In genomic region chr11:46333129-46333947, GRCh38 we compare ENCODE assay signal across 8 cellular contexts. TPM values are rescaled to one million over a fixed set of nuclear protein-coding genes. Genes with fewer than 3 reads are reported as not detected.
DNase-seq lines count a peak whose midpoint lies in the region; ATAC-seq and TF ChIP-seq lines count a peak whose summit lies in the region.

No MANE protein-coding gene starts in this region.

- CTCF ChIA-PET in activated CD4-positive, alpha-beta memory T cell treated with anti-CD3 and anti-CD28 coated beads for 36 hours (lab: Charles Lee), result interaction anchor here (0.6 to 7.6 kb wide), 7 partner anchors 11 to 1471 kb away, joined by 3 to 52 read pairs (median 6); partner anchors contain the start of gene DGKZ
- CTCF ChIA-PET in activated CD4-positive, alpha-beta memory T cell treated with anti-CD3 and anti-CD28 coated beads, Interleukin-2, amount 10 ng/mL, durations not matched to agents 7 days and 5 days (lab: Charles Lee), result interaction anchor here (0.9 kb wide), 1 partner anchor 14 kb away, joined by 3 read pairs; the partner anchor contains the start of gene DGKZ

- H3K9me3 Mint-ChIP-seq in activated CD4-positive, alpha-beta memory T cell treated with anti-CD3 and anti-CD28 coated beads for 36 hours, result no peaks in the 10 kb centered on the region
- H3K9me3 Mint-ChIP-seq in activated CD4-positive, alpha-beta memory T cell treated with anti-CD3 and anti-CD28 coated beads, Interleukin-2, amount 10 ng/mL, durations not matched to agents 7 days and 5 days, result no peaks in the 10 kb centered on the region
- no peaks in the 10 kb centered on the region for H3K9me3 Mint-ChIP-seq in activated T-helper 1 cell treated with anti-CD3 and anti-CD28 coated beads, Interleukin-12 subunit alpha, Interleukin-12 subunit beta, Interleukin-2, Interleukin-4 antibody, amounts not matched to agents 30 ng/mL and 10 ng/mL and 1 ng/mL, durations not matched to agents 14 hours and 24 hours and 36 hours

- H3K27me3 ChIP-seq in iPS DF 6.9 (ENCODE audit: control insufficient read depth, insufficient read depth, low read length), result peaks cover 22% of the 10 kb centered on the region
- H3K27me3 ChIP-seq in subcutaneous abdominal adipose tissue (ENCODE audit: control insufficient read depth in 5 of 5, insufficient read depth in 4 of 5, low read length in 5 of 5), result peaks cover 0 to 12% (median 8%) of the 10 kb centered on the region in 5 donors

- H3K36me3 ChIP-seq in iPS DF 6.9 (ENCODE audit: control insufficient read depth, insufficient read depth, low read length), result no peaks in the 10 kb centered on the region
- H3K36me3 ChIP-seq in subcutaneous abdominal adipose tissue (ENCODE audit: control insufficient read depth in 5 of 5, insufficient read depth in 5 of 5, low read length in 5 of 5), result no peaks in the 10 kb centered on the region

- H3K9me3 ChIP-seq in iPS DF 6.9 (ENCODE audit: control insufficient read depth, insufficient read depth, low read length) (no peaks in the 10 kb centered on the region), subcutaneous abdominal adipose tissue (ENCODE audit: control insufficient read depth in 5 of 5, low read length in 5 of 5) (no peaks in the 10 kb centered on the region)

- peak overlapping the region; percentile 55; the same call in 1 of the 2 replicates for H3K4me3 ChIP-seq in iPS DF 6.9 (ENCODE audit: low read length)
- H3K4me3 ChIP-seq in subcutaneous abdominal adipose tissue (ENCODE audit: low read depth in 1 of 5, low read length in 5 of 5), result peak overlapping the region; percentile 50 to 67 (median 55)

- H3K4me1 ChIP-seq in iPS DF 6.9 (ENCODE audit: control insufficient read depth, insufficient read depth, low read length) (peaks cover 14% of the 10 kb centered on the region), subcutaneous abdominal adipose tissue (ENCODE audit: control insufficient read depth in 5 of 5, insufficient read depth in 5 of 5, low read length in 5 of 5) (peaks cover 0 to 51% (median 31%) of the 10 kb centered on the region in 5 donors)

- intact Hi-C loops in activated CD4-positive, alpha-beta memory T cell treated with anti-CD3 and anti-CD28 coated beads for 36 hours (cut with micrococcal nuclease), result no loop called here
- intact Hi-C loops in activated T-helper 1 cell treated with anti-CD3 and anti-CD28 coated beads, Interleukin-12 subunit alpha, Interleukin-12 subunit beta, Interleukin-2, Interleukin-4 antibody, amounts not matched to agents 30 ng/mL and 10 ng/mL and 1 ng/mL, durations not matched to agents 14 hours and 24 hours and 36 hours (cut with micrococcal nuclease), result no loop called here

- H3K4me1 Mint-ChIP-seq in activated CD4-positive, alpha-beta memory T cell treated with anti-CD3 and anti-CD28 coated beads for 36 hours (ENCODE audit: low read depth), result peaks cover 68% of the 10 kb centered on the region
- H3K4me1 Mint-ChIP-seq in activated CD4-positive, alpha-beta memory T cell treated with anti-CD3 and anti-CD28 coated beads, Interleukin-2, amount 10 ng/mL, durations not matched to agents 7 days and 5 days, result peaks cover 36% of the 10 kb centered on the region
- peaks cover 24% of the 10 kb centered on the region for H3K4me1 Mint-ChIP-seq in activated T-helper 1 cell treated with anti-CD3 and anti-CD28 coated beads, Interleukin-12 subunit alpha, Interleukin-12 subunit beta, Interleukin-2, Interleukin-4 antibody, amounts not matched to agents 30 ng/mL and 10 ng/mL and 1 ng/mL, durations not matched to agents 14 hours and 24 hours and 36 hours (ENCODE audit: low read depth)

- peak; percentile 48 for DNase-seq in activated CD4-positive, alpha-beta memory T cell treated with anti-CD3 and anti-CD28 coated beads for 36 hours
- DNase-seq in activated CD4-positive, alpha-beta memory T cell treated with anti-CD3 and anti-CD28 coated beads, Interleukin-2, amount 10 ng/mL, durations not matched to agents 7 days and 5 days, result no peak
- DNase-seq in activated T-helper 1 cell treated with anti-CD3 and anti-CD28 coated beads, Interleukin-12 subunit alpha, Interleukin-12 subunit beta, Interleukin-2, Interleukin-4 antibody, amounts not matched to agents 30 ng/mL and 10 ng/mL and 1 ng/mL, durations not matched to agents 14 hours and 24 hours and 36 hours (ENCODE audit: low spot score), result no peak
- DNase-seq in iPS DF 6.9 (ENCODE audit: low read depth, low spot score) (no peak), hippocampal formation (lab: John Stamatoyannopoulos, UW) (no peak), GM13977 (ENCODE audit: low spot score) (no peak)

- POLR2A ChIA-PET in activated CD4-positive, alpha-beta memory T cell treated with anti-CD3 and anti-CD28 coated beads for 36 hours (lab: Charles Lee), result interaction anchor here (1.1 to 2.0 kb wide), 2 partner anchors 16 to 90 kb away, joined by 4 to 5 read pairs; no protein-coding TSS in a partner anchor
- POLR2A ChIA-PET in activated CD4-positive, alpha-beta memory T cell treated with anti-CD3 and anti-CD28 coated beads, Interleukin-2, amount 10 ng/mL, durations not matched to agents 7 days and 5 days (lab: Charles Lee), result interaction anchor here (0.6 to 0.9 kb wide), 2 partner anchors 13 to 93 kb away, joined by 3 to 4 read pairs; no protein-coding TSS in a partner anchor

- no peak for ATAC-seq in HG02798 (IDR thresholded peaks at IDR 0.05; ENCODE audit: poor library complexity, unreplicated experiment)

- H3K9ac ChIP-seq in subcutaneous abdominal adipose tissue (ENCODE audit: low read length in 5 of 5), result peak overlapping the region in 2 of 5 donors; percentile 37 to 47

- WGBS in iPS DF 6.9 (ENCODE audit: insufficient coverage, insufficient read length), result no CpG with 5 or more reads among the region's 64 CpGs

- H3K27ac ChIP-seq in iPS DF 6.9 (ENCODE audit: low read length), result no peak overlapping the region
- no peak overlapping the region for H3K27ac ChIP-seq in subcutaneous abdominal adipose tissue (ENCODE audit: low read depth, low read length)

- H3K27me3 Mint-ChIP-seq in activated CD4-positive, alpha-beta memory T cell treated with anti-CD3 and anti-CD28 coated beads for 36 hours, result no peaks in the 10 kb centered on the region
- peaks cover 54% of the 10 kb centered on the region for H3K27me3 Mint-ChIP-seq in activated CD4-positive, alpha-beta memory T cell treated with anti-CD3 and anti-CD28 coated beads, Interleukin-2, amount 10 ng/mL, durations not matched to agents 7 days and 5 days
- peaks cover 56% of the 10 kb centered on the region for H3K27me3 Mint-ChIP-seq in activated T-helper 1 cell treated with anti-CD3 and anti-CD28 coated beads, Interleukin-12 subunit alpha, Interleukin-12 subunit beta, Interleukin-2, Interleukin-4 antibody, amounts not matched to agents 30 ng/mL and 10 ng/mL and 1 ng/mL, durations not matched to agents 14 hours and 24 hours and 36 hours (ENCODE audit: insufficient read depth)

- in situ Hi-C loops in GM13977 (cut with MboI; ENCODE audit: low pct_unique_long_range_greater_than_20kb, low sequenced_read_pairs, unreplicated experiment), result no loop called here

- no peaks in the 10 kb centered on the region for H3K36me3 Mint-ChIP-seq in activated CD4-positive, alpha-beta memory T cell treated with anti-CD3 and anti-CD28 coated beads for 36 hours
- no peaks in the 10 kb centered on the region for H3K36me3 Mint-ChIP-seq in activated CD4-positive, alpha-beta memory T cell treated with anti-CD3 and anti-CD28 coated beads, Interleukin-2, amount 10 ng/mL, durations not matched to agents 7 days and 5 days (ENCODE audit: low read depth)
- H3K36me3 Mint-ChIP-seq in activated T-helper 1 cell treated with anti-CD3 and anti-CD28 coated beads, Interleukin-12 subunit alpha, Interleukin-12 subunit beta, Interleukin-2, Interleukin-4 antibody, amounts not matched to agents 30 ng/mL and 10 ng/mL and 1 ng/mL, durations not matched to agents 14 hours and 24 hours and 36 hours (ENCODE audit: low read depth), result peaks cover 4% of the 10 kb centered on the region

- H3K4me3 Mint-ChIP-seq in activated CD4-positive, alpha-beta memory T cell treated with anti-CD3 and anti-CD28 coated beads for 36 hours, result peak overlapping the region; percentile 73
- no peak overlapping the region for H3K4me3 Mint-ChIP-seq in activated CD4-positive, alpha-beta memory T cell treated with anti-CD3 and anti-CD28 coated beads, Interleukin-2, amount 10 ng/mL, durations not matched to agents 7 days and 5 days
- peak overlapping the region; percentile 53 for H3K4me3 Mint-ChIP-seq in activated T-helper 1 cell treated with anti-CD3 and anti-CD28 coated beads, Interleukin-12 subunit alpha, Interleukin-12 subunit beta, Interleukin-2, Interleukin-4 antibody, amounts not matched to agents 30 ng/mL and 10 ng/mL and 1 ng/mL, durations not matched to agents 14 hours and 24 hours and 36 hours

- no peak overlapping the region for H3K27ac Mint-ChIP-seq in activated CD4-positive, alpha-beta memory T cell treated with anti-CD3 and anti-CD28 coated beads for 36 hours
- no peak overlapping the region for H3K27ac Mint-ChIP-seq in activated CD4-positive, alpha-beta memory T cell treated with anti-CD3 and anti-CD28 coated beads, Interleukin-2, amount 10 ng/mL, durations not matched to agents 7 days and 5 days
- no peak overlapping the region for H3K27ac Mint-ChIP-seq in activated T-helper 1 cell treated with anti-CD3 and anti-CD28 coated beads, Interleukin-12 subunit alpha, Interleukin-12 subunit beta, Interleukin-2, Interleukin-4 antibody, amounts not matched to agents 30 ng/mL and 10 ng/mL and 1 ng/mL, durations not matched to agents 14 hours and 24 hours and 36 hours

- no peak for TF ChIP-seq CTCF in GM13977 (IDR thresholded peaks at IDR 0.05; ENCODE audit: extremely low read depth, insufficient read depth, missing control alignments)

RNA-seq across cellular contexts. Expression of gene DGKZ, which starts 13.9 kb away (rescaled TPM):
- 10 to 100 TPM; 85.3 to 88.7 TPM for total RNA-seq in activated CD4-positive, alpha-beta memory T cell treated with anti-CD3 and anti-CD28 coated beads for 36 hours
- total RNA-seq in activated CD4-positive, alpha-beta memory T cell treated with anti-CD3 and anti-CD28 coated beads, Interleukin-2, amount 10 ng/mL, durations not matched to agents 7 days and 5 days, result 100 to 1,000 TPM; 141 to 143 TPM
- total RNA-seq in activated T-helper 1 cell treated with anti-CD3 and anti-CD28 coated beads, Interleukin-12 subunit alpha, Interleukin-12 subunit beta, Interleukin-2, Interleukin-4 antibody, amounts not matched to agents 30 ng/mL and 10 ng/mL and 1 ng/mL, durations not matched to agents 14 hours and 24 hours and 36 hours, result 101 TPM in 2 replicates

RNA-seq across cellular contexts. Expression of gene MDK, which starts 48.1 kb away (rescaled TPM):
- 1 to 10 TPM; 5.9 to 7.0 TPM for total RNA-seq in activated CD4-positive, alpha-beta memory T cell treated with anti-CD3 and anti-CD28 coated beads for 36 hours
- total RNA-seq in activated CD4-positive, alpha-beta memory T cell treated with anti-CD3 and anti-CD28 coated beads, Interleukin-2, amount 10 ng/mL, durations not matched to agents 7 days and 5 days, result 1 to 10 TPM; 3.5 to 4.1 TPM
- total RNA-seq in activated T-helper 1 cell treated with anti-CD3 and anti-CD28 coated beads, Interleukin-12 subunit alpha, Interleukin-12 subunit beta, Interleukin-2, Interleukin-4 antibody, amounts not matched to agents 30 ng/mL and 10 ng/mL and 1 ng/mL, durations not matched to agents 14 hours and 24 hours and 36 hours, result 5.0 and 7.1 TPM in 2 replicates

RNA-seq across cellular contexts. Expression of gene CREB3L1, which starts 55.9 kb away (rescaled TPM):
- total RNA-seq in activated CD4-positive, alpha-beta memory T cell treated with anti-CD3 and anti-CD28 coated beads for 36 hours, result not detected
- total RNA-seq in activated CD4-positive, alpha-beta memory T cell treated with anti-CD3 and anti-CD28 coated beads, Interleukin-2, amount 10 ng/mL, durations not matched to agents 7 days and 5 days, result not detected
- total RNA-seq in activated T-helper 1 cell treated with anti-CD3 and anti-CD28 coated beads, Interleukin-12 subunit alpha, Interleukin-12 subunit beta, Interleukin-2, Interleukin-4 antibody, amounts not matched to agents 30 ng/mL and 10 ng/mL and 1 ng/mL, durations not matched to agents 14 hours and 24 hours and 36 hours, result 0.15 and 0.39 TPM in 2 replicates

RNA-seq across cellular contexts. Expression of gene CHRM4, which starts 58.2 kb away (rescaled TPM):
- not detected for total RNA-seq in activated CD4-positive, alpha-beta memory T cell treated with anti-CD3 and anti-CD28 coated beads for 36 hours
- total RNA-seq in activated CD4-positive, alpha-beta memory T cell treated with anti-CD3 and anti-CD28 coated beads, Interleukin-2, amount 10 ng/mL, durations not matched to agents 7 days and 5 days, result under 1 TPM; 0.30 to 0.38 TPM
- total RNA-seq in activated T-helper 1 cell treated with anti-CD3 and anti-CD28 coated beads, Interleukin-12 subunit alpha, Interleukin-12 subunit beta, Interleukin-2, Interleukin-4 antibody, amounts not matched to agents 30 ng/mL and 10 ng/mL and 1 ng/mL, durations not matched to agents 14 hours and 24 hours and 36 hours, result 1.2 TPM in 2 replicates
